Comparison of ENCODE assay signal across 1 cellular context in genomic region chr6:169093121-169093723, GRCh38.
TF ChIP-seq lines count a peak whose summit lies in the region.

No MANE protein-coding gene starts in this region.

TF ChIP-seq in H1, 55 proteins besides CTCF, POLR2A, EP300 and RAD21:
- TF ChIP-seq CHD7 (IDR thresholded peaks at IDR 0.05; ENCODE audit: insufficient replicate concordance, low read length) (peak; percentile 91), HDAC2 (IDR thresholded peaks at IDR 0.05; ENCODE audit: borderline replicate concordance in 1 of 2, low read depth in 2 of 2, low read length in 2 of 2) (no peak)
